Comparison of ENCODE assay signal across 19 cellular contexts in genomic region chr15:26667222-26667988, GRCh38.
A peak's percentile ranks its signal among the peaks of the same experiment; 100 is the strongest.
DNase-seq lines count a peak whose midpoint lies in the region; ATAC-seq, FAIRE-seq and TF ChIP-seq lines count a peak whose summit lies in the region.
"Had no signal": no experiment of that assay in that cellular context is flagged by ENCODE, and none has a peak within 500 bp of the region (broad histone marks: within the 10 kb centered on the region; RNA-seq: fewer than 3 reads in every experiment).

No MANE protein-coding gene starts in this region.

- peak overlapping the region; percentile 13 for H3K4me2 ChIP-seq in keratinocyte (ENCODE audit: control insufficient read depth, extremely low read depth, insufficient read depth, low read depth, low read length)
- H3K4me2 ChIP-seq in MM.1S (ENCODE audit: low read depth, low read length): no peak overlapping the region

- no peaks in the 10 kb centered on the region for H4K20me1 ChIP-seq in keratinocyte (ENCODE audit: control insufficient read depth, extremely low read depth, insufficient read depth, low read length)
- H4K20me1 ChIP-seq in MM.1S (ENCODE audit: insufficient read depth, low read length): no peaks in the 10 kb centered on the region

- DNase-seq in NCI-H1105 treated with DMSO at 0.1 percent for 48 hours (lab: John Stamatoyannopoulos, UW) (peak; percentile 4), NCI-H1105 (lab: John Stamatoyannopoulos, UW) (no peak), bronchial epithelial cell (ENCODE audit: low read depth) (peak; percentile 63), keratinocyte (ENCODE audit: low read depth, low spot score) (no peak), superior temporal gyrus (ENCODE audit: extremely low spot score) (peak; percentile 28), MM.1S (no peak)
- DNase-seq: 8988T; activated CD4-positive, alpha-beta T cell treated with anti-CD3 and anti-CD28 coated beads, Interleukin-2, amount 50 U/mL, for 4 hours; DMS153; NCI-H1436 treated with DMSO at 0.1 percent for 48 hours; NCI-H446 treated with DMSO at 0.1 percent for 48 hours; SHP77; stimulated activated CD4-positive, alpha-beta T cell treated with anti-CD3 and anti-CD28 coated beads, Interleukin-4, amount 100 ng/mL, for 1 hour; T-helper 1 cell had no signal

- H3K27ac ChIP-seq in keratinocyte (ENCODE audit: control insufficient read depth, insufficient read depth, low read length): no peak overlapping the region
- H3K27ac ChIP-seq in MM.1S (ENCODE audit: low read length): no peak overlapping the region
- H3K27ac ChIP-seq: coronary artery, foreskin keratinocyte had no signal

- H3F3A ChIP-seq in MM.1S (ENCODE audit: insufficient read depth, low read length): no peaks in the 10 kb centered on the region

- H3K4me1 ChIP-seq in keratinocyte (ENCODE audit: control insufficient read depth, extremely low read depth, insufficient read depth, low read length) (no peaks in the 10 kb centered on the region), MM.1S (ENCODE audit: low read length) (no peaks in the 10 kb centered on the region)
- H3K4me1 ChIP-seq: foreskin keratinocyte had no signal

- H3K79me2 ChIP-seq in keratinocyte (ENCODE audit: control insufficient read depth, insufficient read depth, low read length): no peaks in the 10 kb centered on the region
- H3K79me2 ChIP-seq in MM.1S (ENCODE audit: low read length): no peaks in the 10 kb centered on the region

- no peaks in the 10 kb centered on the region for H3K9me2 ChIP-seq in MM.1S (replicated peaks; ENCODE audit: insufficient read depth, low read length)

- H3K27me3 ChIP-seq in bronchial epithelial cell (ENCODE audit: control insufficient read depth, insufficient read depth, low read length): no peaks in the 10 kb centered on the region
- H3K27me3 ChIP-seq in keratinocyte (ENCODE audit: control insufficient read depth, extremely low read depth, insufficient read depth, low read length): no peaks in the 10 kb centered on the region
- H3K27me3 ChIP-seq in MM.1S (replicated peaks; ENCODE audit: insufficient read depth, low read length): no peaks in the 10 kb centered on the region
- H3K27me3 ChIP-seq: foreskin keratinocyte had no signal

- dilution Hi-C loops in keratinocyte (cut with MboI; ENCODE audit: extremely low pct_ligation_motif_present, low sequenced_read_pairs): no loop called here

- ATAC-seq in HG03432 (IDR thresholded peaks at IDR 0.05; ENCODE audit: unreplicated experiment) (no peak), GM21360 (IDR thresholded peaks at IDR 0.05; ENCODE audit: unreplicated experiment) (no peak)
- ATAC-seq: activated naive CD4-positive, alpha-beta T cell treated with anti-CD3 and anti-CD28 coated beads, Interleukin-2, amount 50 U/mL, for 72 hours; foreskin keratinocyte had no signal

- H2AFZ ChIP-seq in keratinocyte (ENCODE audit: control insufficient read depth, low read length): no peak overlapping the region
- no peak overlapping the region for H2AFZ ChIP-seq in MM.1S (ENCODE audit: low read length)

- H3K9ac ChIP-seq in keratinocyte (ENCODE audit: control insufficient read depth, extremely low read depth, insufficient read depth, low read length): no peak overlapping the region
- H3K9ac ChIP-seq in MM.1S (ENCODE audit: low read length): no peak overlapping the region

- FAIRE-seq in bronchial epithelial cell (lab: Jason Lieb, UNC) (no peak), keratinocyte (lab: Jason Lieb, UNC) (no peak)

- no peaks in the 10 kb centered on the region for H3K9me1 ChIP-seq in keratinocyte (ENCODE audit: control insufficient read depth, extremely low read depth, insufficient read depth, low read length)

- H3K9me3 ChIP-seq in keratinocyte (ENCODE audit: control insufficient read depth, low read depth, low read length) (no peaks in the 10 kb centered on the region), MM.1S (replicated peaks; ENCODE audit: insufficient read depth, low read length) (no peaks in the 10 kb centered on the region)

- TF ChIP-seq CTCF in bronchial epithelial cell (IDR thresholded peaks at IDR 0.05; ENCODE audit: insufficient read depth, low read length, severe bottlenecking) (no peak), keratinocyte (optimal IDR thresholded peaks at IDR 0.05 in 1 of 3, IDR thresholded peaks at IDR 0.05 in 1 of 3, conservative IDR thresholded peaks at IDR 0.05 in 1 of 3; ENCODE audit: extremely low read depth in 1 of 3, insufficient read depth in 2 of 3, low read length in 3 of 3) (no peak), MM.1S (IDR thresholded peaks at IDR 0.05; ENCODE audit: low read length) (no peak)

- no peak overlapping the region for H3K4me3 ChIP-seq in bronchial epithelial cell (ENCODE audit: low read depth, low read length)
- H3K4me3 ChIP-seq in keratinocyte (ENCODE audit: control insufficient read depth in 2 of 3, extremely low read depth in 1 of 3, insufficient read depth in 2 of 3, low read depth in 1 of 3, low read length in 3 of 3): no peak overlapping the region
- no peak overlapping the region for H3K4me3 ChIP-seq in MM.1S (ENCODE audit: low read length)
- H3K4me3 ChIP-seq: coronary artery had no signal

- H3K36me3 ChIP-seq in bronchial epithelial cell (ENCODE audit: control insufficient read depth, insufficient read depth, low read length) (no peaks in the 10 kb centered on the region), keratinocyte (ENCODE audit: control insufficient read depth in 2 of 2, extremely low read depth in 1 of 2, insufficient read depth in 2 of 2, low read length in 2 of 2) (no peaks in the 10 kb centered on the region), MM.1S (replicated peaks; ENCODE audit: insufficient read depth, low read length) (no peaks in the 10 kb centered on the region)

Comparison
In these comparisons a context has a peak if more than half of its experiments do, and no peak if none do; other contexts are left out.
1. DNase-seq: peak in NCI-H1105 treated with DMSO at 0.1 percent for 48 hours (single experiment), bronchial epithelial cell (single experiment) and superior temporal gyrus (single experiment); none in NCI-H1105 (single experiment), keratinocyte (single experiment) and MM.1S (single experiment).